9 cellular contexts compared by ENCODE assay signal in the genomic region with DNA sequence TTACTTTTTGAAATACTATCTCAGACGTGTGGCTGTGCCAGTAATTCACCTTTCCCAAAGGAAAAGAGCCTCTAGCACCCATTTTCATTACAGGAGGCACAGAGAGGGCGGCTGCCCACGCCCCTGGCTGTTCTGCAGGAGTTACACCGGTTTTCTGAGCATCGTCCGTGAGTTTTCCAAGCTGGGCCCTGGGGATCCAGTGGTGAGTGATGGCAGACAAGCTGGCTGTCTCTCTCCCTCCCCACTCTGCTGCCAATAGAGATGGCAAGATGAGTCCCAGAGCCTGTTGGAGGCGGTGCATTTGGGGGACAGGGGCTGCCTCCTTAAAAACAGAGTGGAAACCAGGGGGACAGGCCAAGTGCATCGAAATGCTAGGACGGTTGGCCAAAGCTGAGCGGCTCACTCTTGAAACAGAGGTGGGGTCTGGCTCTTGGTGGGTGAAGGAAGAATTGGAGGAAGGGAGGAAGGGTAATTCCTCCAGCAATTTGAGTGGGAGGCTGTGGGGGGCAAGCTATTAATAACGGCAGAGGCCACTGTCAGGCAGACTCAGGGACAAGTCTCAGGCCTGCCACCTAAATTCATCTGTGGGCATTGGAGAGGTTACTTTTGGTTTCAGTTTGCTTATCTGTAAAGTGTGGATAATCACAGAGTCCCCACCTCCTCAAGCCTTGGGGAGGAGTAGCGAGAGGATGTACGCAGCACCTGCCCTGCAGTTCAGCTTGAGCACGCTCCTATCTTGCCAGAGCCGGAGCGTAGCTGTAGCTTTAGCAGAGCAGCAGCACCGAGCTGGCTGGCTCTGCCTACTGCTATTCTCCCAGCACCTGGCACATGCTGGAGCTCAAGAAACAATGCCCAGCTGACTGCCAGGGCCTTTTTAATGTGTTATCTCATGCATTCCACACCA. TPM values are rescaled to one million over a fixed set of nuclear protein-coding genes. Genes with fewer than 3 reads are reported as not detected.
A peak's percentile ranks its signal among the peaks of the same experiment; 100 is the strongest.
DNase-seq lines count a peak whose midpoint lies in the region; ATAC-seq and TF ChIP-seq lines count a peak whose summit lies in the region.
"Had no signal": no experiment of that assay in that cellular context is flagged by ENCODE, and none has a peak within 500 bp of the region (broad histone marks: within the 10 kb centered on the region; RNA-seq: fewer than 3 reads in every experiment).

No MANE protein-coding gene starts in this region.

- intact Hi-C loops in Right ventricle myocardium inferior (cut with DNase I): no loop called here
- intact Hi-C loops in vagina (cut with DNase I): loop anchor here (10.0 kb wide), 1 partner anchor 447 kb away; no protein-coding TSS in a partner anchor
- intact Hi-C loops in ovary (cut with DNase I): loop anchor here in 3 of 4 donors (5.0 to 10.0 kb wide), 4 partner anchors 51 to 447 kb away; no protein-coding TSS in a partner anchor

- no peaks in the 10 kb centered on the region for H3K27me3 Mint-ChIP-seq in T-helper 2 cell treated with Interferon-gamma antibody and Interleukin-4, amounts not matched to agents 5 μg/mL and 100 μg/mL, for 36 hours (ENCODE audit: low read depth)

- H3K27ac Mint-ChIP-seq in T-helper 2 cell treated with Interferon-gamma antibody and Interleukin-4, amounts not matched to agents 5 μg/mL and 100 μg/mL, for 36 hours: peak overlapping the region; percentile 95

- TF ChIP-seq EP300 in ovary (IDR thresholded peaks at IDR 0.05): no peak

- peaks cover 43% of the 10 kb centered on the region for H3K4me1 Mint-ChIP-seq in T-helper 2 cell treated with Interferon-gamma antibody and Interleukin-4, amounts not matched to agents 5 μg/mL and 100 μg/mL, for 36 hours (ENCODE audit: low read depth)

- 65 to 78% (median 70%) methylated on average over 17 of the region's 17 CpGs for WGBS in ovary, 3 donors

- no peak overlapping the region for H3K4me3 ChIP-seq in right atrium auricular region
- peak overlapping the region in 1 of 2 donors; percentile 12 for H3K4me3 ChIP-seq in vagina
- no peak overlapping the region for H3K4me3 ChIP-seq in ovary

- H3K9me3 ChIP-seq in right atrium auricular region: peaks cover 0 to 3% of the 10 kb centered on the region in 2 donors
- no peaks in the 10 kb centered on the region for H3K9me3 ChIP-seq in vagina
- H3K9me3 ChIP-seq in ovary: no peaks in the 10 kb centered on the region

- no peak overlapping the region for H3K27ac ChIP-seq in right atrium auricular region
- no peak overlapping the region for H3K27ac ChIP-seq in vagina
- no peak overlapping the region for H3K27ac ChIP-seq in ovary

- H3K4me1 ChIP-seq in right atrium auricular region (peaks cover 0 to 11% of the 10 kb centered on the region in 2 donors), vagina (peaks cover 7% of the 10 kb centered on the region), ovary (ENCODE audit: insufficient read depth) (peaks cover 3% of the 10 kb centered on the region)

- no peaks in the 10 kb centered on the region for H3K27me3 ChIP-seq in right atrium auricular region
- no peaks in the 10 kb centered on the region for H3K27me3 ChIP-seq in vagina
- H3K27me3 ChIP-seq in ovary: no peaks in the 10 kb centered on the region

- DNase-seq in Right ventricle myocardium inferior (ENCODE audit: missing footprints) (no peak), right atrium auricular region (ENCODE audit: low spot score) (no peak), vagina (ENCODE audit: extremely low spot score in 2 of 2) (no peak), ovary (no peak)
- DNase-seq in T-helper 2 cell treated with Interferon-gamma antibody and Interleukin-4, amounts not matched to agents 5 μg/mL and 100 μg/mL, for 36 hours (ENCODE audit: low spot score): peak; percentile 69
- DNase-seq in central memory CD4-positive, alpha-beta T cell: peak; percentile 73
- peak; percentile 43 to 49 for DNase-seq in stimulated activated CD4-positive, alpha-beta T cell treated with anti-CD3 and anti-CD28 coated beads, Interleukin-15, amount 100 ng/mL, for 48 hours (ENCODE audit: low read depth in 2 of 2)

- H3K4me3 Mint-ChIP-seq in T-helper 2 cell treated with Interferon-gamma antibody and Interleukin-4, amounts not matched to agents 5 μg/mL and 100 μg/mL, for 36 hours: peak overlapping the region; percentile 70

- TF ChIP-seq CTCF in right atrium auricular region (IDR thresholded peaks at IDR 0.05): no peak
- no peak for TF ChIP-seq CTCF in vagina (IDR thresholded peaks at IDR 0.05)
- no peak for TF ChIP-seq CTCF in ovary (IDR thresholded peaks at IDR 0.05)

- no peaks in the 10 kb centered on the region for H3K36me3 Mint-ChIP-seq in T-helper 2 cell treated with Interferon-gamma antibody and Interleukin-4, amounts not matched to agents 5 μg/mL and 100 μg/mL, for 36 hours (ENCODE audit: low read depth)

- ATAC-seq in Right ventricle myocardium inferior (peak; percentile 43), HG03097 (IDR thresholded peaks at IDR 0.05; ENCODE audit: low FRiP score, unreplicated experiment) (peak; percentile 56)

- H3K36me3 ChIP-seq in right atrium auricular region: no peaks in the 10 kb centered on the region
- H3K36me3 ChIP-seq in vagina: no peaks in the 10 kb centered on the region
- no peaks in the 10 kb centered on the region for H3K36me3 ChIP-seq in ovary

- TF ChIP-seq POLR2A in vagina (IDR thresholded peaks at IDR 0.05) (no peak), ovary (IDR thresholded peaks at IDR 0.05) (no peak)

- peaks cover 4% of the 10 kb centered on the region for H3K9me3 Mint-ChIP-seq in T-helper 2 cell treated with Interferon-gamma antibody and Interleukin-4, amounts not matched to agents 5 μg/mL and 100 μg/mL, for 36 hours

RNA-seq across cellular contexts. Expression of a gene that starts 7.5 kb away (rescaled TPM):
- total RNA-seq in Right ventricle myocardium inferior: 0.22 TPM
- total RNA-seq in right atrium auricular region: under 1 TPM; 0.11 to 0.20 TPM
- total RNA-seq in vagina: not detected
- total RNA-seq in ovary: under 1 TPM; 0.11 to 0.63 (median 0.40) TPM
- 1 to 10 TPM in 1 of 2 donors, under 1 TPM in 1; 0.33 to 1.9 TPM for polyA plus RNA-seq in ovary
- total RNA-seq: renal cortical epithelial cell had no signal

Comparison
In these comparisons a context has a peak if more than half of its experiments do, and no peak if none do; other contexts are left out.
1. DNase-seq: peak in T-helper 2 cell treated with Interferon-gamma antibody and Interleukin-4, amounts not matched to agents 5 μg/mL and 100 μg/mL, for 36 hours (single experiment), central memory CD4-positive, alpha-beta T cell (single experiment) and stimulated activated CD4-positive, alpha-beta T cell treated with anti-CD3 and anti-CD28 coated beads, Interleukin-15, amount 100 ng/mL, for 48 hours (2 of 2); none in Right ventricle myocardium inferior (single experiment), right atrium auricular region (single experiment), vagina (0 of 2) and ovary (0 of 5).